Comparison of ENCODE assay signal across 8 cellular contexts in the genomic region with DNA sequence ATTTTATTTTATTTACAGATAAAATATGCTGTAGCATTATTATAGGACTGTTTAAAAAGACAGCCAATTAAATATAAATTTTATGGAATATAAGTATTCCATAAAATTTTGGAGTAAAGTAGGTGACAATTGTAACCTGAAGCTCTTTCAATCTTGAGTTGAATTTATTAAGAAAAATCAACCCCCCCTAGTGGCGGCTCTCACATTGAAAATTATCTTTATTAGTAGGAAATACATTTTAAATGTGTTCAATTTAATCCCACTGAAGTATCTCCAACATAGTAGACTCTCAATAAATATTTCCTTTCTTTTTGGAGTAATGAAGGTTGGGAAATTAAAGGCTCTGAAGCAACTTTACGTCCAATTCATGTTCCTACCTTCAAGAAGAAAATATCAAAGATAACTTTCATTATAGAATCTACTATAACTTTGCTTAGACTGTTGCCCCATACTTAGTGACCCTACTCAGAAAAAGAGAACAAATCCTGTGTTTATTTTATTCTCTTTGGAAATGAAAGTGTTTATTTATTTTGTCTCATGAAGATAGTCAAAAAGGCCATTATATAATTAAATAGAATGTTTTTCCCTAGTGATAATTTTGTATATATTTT. TPM values are rescaled to one million over a fixed set of nuclear protein-coding genes. Genes with fewer than 3 reads are reported as not detected.
DNase-seq lines count a peak whose midpoint lies in the region; ATAC-seq and TF ChIP-seq lines count a peak whose summit lies in the region.

No MANE protein-coding gene starts in this region.

- H3K9me3 ChIP-seq in Peyer's patch = no peaks in the 10 kb centered on the region
- no peaks in the 10 kb centered on the region for H3K9me3 ChIP-seq in ascending aorta

- ATAC-seq in left cardiac atrium (no peak), Right ventricle myocardium superior (ENCODE audit: poor library complexity) (no peak), GM19035 (IDR thresholded peaks at IDR 0.05; ENCODE audit: unreplicated experiment) (no peak)

- TF ChIP-seq POLR2A in Peyer's patch (IDR thresholded peaks at IDR 0.05) = no peak

- no peaks in the 10 kb centered on the region for H3K36me3 ChIP-seq in Peyer's patch
- H3K36me3 ChIP-seq in ascending aorta = no peaks in the 10 kb centered on the region

- TF ChIP-seq CTCF in Peyer's patch (IDR thresholded peaks at IDR 0.05) = peak; percentile 63 to 80 (median 70)
- TF ChIP-seq CTCF in ascending aorta (IDR thresholded peaks at IDR 0.05) = peak in 2 of 3 experiments; percentile 58 to 65

- H3K4me1 ChIP-seq in Peyer's patch (peaks cover 0 to 37% (median 0%) of the 10 kb centered on the region in 4 donors), ascending aorta (peaks cover 10 to 31% of the 10 kb centered on the region in 2 donors)

- H3K27me3 ChIP-seq in Peyer's patch = no peaks in the 10 kb centered on the region
- H3K27me3 ChIP-seq in ascending aorta = no peaks in the 10 kb centered on the region

- H3K27ac ChIP-seq in Peyer's patch (peak overlapping the region in 2 of 4 donors; percentile 28 to 98), ascending aorta (peak overlapping the region; percentile 21 to 46)

- intact Hi-C loops in left cardiac atrium (cut with DNase I) = no loop called here
- intact Hi-C loops in Right ventricle myocardium superior (cut with DNase I) = no loop called here
- intact Hi-C loops in ascending aorta (cut with DNase I) = loop anchor here (10.0 kb wide), 1 partner anchor 233 kb away; no protein-coding TSS in a partner anchor

- DNase-seq in left cardiac atrium (peak; percentile 34), Right ventricle myocardium superior (no peak), Peyer's patch (peak in 2 of 3 donors; percentile 64 to 75), ascending aorta (ENCODE audit: low spot score in 2 of 2) (no peak), kidney glomerular epithelial cell (lab: John Stamatoyannopoulos, UW) (peak; percentile 47), H4 (ENCODE audit: low spot score) (no peak)
- DNase-seq in stimulated activated CD8-positive, alpha-beta memory T cell treated with anti-CD3 and anti-CD28 coated beads, Interleukin-2, amount 100 ng/mL, for 48 hours (ENCODE audit: low read depth in 2 of 2) = peak; percentile 10 to 23

- H3K4me3 ChIP-seq in Peyer's patch = peak overlapping the region in 2 of 4 donors; percentile 28 to 93
- H3K4me3 ChIP-seq in ascending aorta = peak overlapping the region; percentile 99 to 100

RNA-seq across cellular contexts. Expression of a gene that starts 3.1 kb away (rescaled TPM):
- total RNA-seq in left cardiac atrium (10 to 100 TPM; 26.4 to 30.2 TPM), Right ventricle myocardium superior (27.4 TPM), Peyer's patch (100 to 1,000 TPM in 1 of 4 donors, 10 to 100 TPM in 3; 24.3 to 110 (median 39.4) TPM), ascending aorta (149 TPM)
- total RNA-seq in H4 (2014; rRNA removed; shearing (Covaris generic)) = 234 and 274 TPM in 2 replicates

Comparison
In these comparisons a context has a peak if more than half of its experiments do, and no peak if none do; other contexts are left out.
1. DNase-seq: peak in left cardiac atrium (single experiment), Peyer's patch (2 of 3), kidney glomerular epithelial cell (single experiment) and stimulated activated CD8-positive, alpha-beta memory T cell treated with anti-CD3 and anti-CD28 coated beads, Interleukin-2, amount 100 ng/mL, for 48 hours (2 of 2); none in Right ventricle myocardium superior (single experiment), ascending aorta (0 of 2) and H4 (single experiment).